In genomic region chr18:12279781-12280531, GRCh38 we compare ENCODE assay signal across 13 cellular contexts. TPM values are rescaled to one million over a fixed set of nuclear protein-coding genes. Genes with fewer than 3 reads are reported as not detected.
A peak's percentile ranks its signal among the peaks of the same experiment; 100 is the strongest.
DNase-seq lines count a peak whose midpoint lies in the region; ATAC-seq and TF ChIP-seq lines count a peak whose summit lies in the region.
"Had no signal": no experiment of that assay in that cellular context is flagged by ENCODE, and none has a peak within 500 bp of the region (broad histone marks: within the 10 kb centered on the region; RNA-seq: fewer than 3 reads in every experiment).

No MANE protein-coding gene starts in this region.

- intact Hi-C loops in mammary epithelial cell (cut with micrococcal nuclease) (loop anchor here (5.0 to 10.0 kb wide), 2 partner anchors 377 to 425 kb away; partner anchors contain the start of genes CHMP1B and SPIRE1), psoas muscle (cut with DNase I) (no loop called here), natural killer cell (cut with micrococcal nuclease) (no loop called here)

- no peak for TF ChIP-seq CTCF in AG04449 (IDR thresholded peaks at IDR 0.05; ENCODE audit: insufficient read depth, low read length, missing control alignments)
- TF ChIP-seq CTCF in mammary epithelial cell (conservative IDR thresholded peaks at IDR 0.05 in 1 of 2, IDR thresholded peaks at IDR 0.05 in 1 of 2; ENCODE audit: extremely low read depth in 1 of 2, insufficient read depth in 1 of 2, low read depth in 1 of 2, low read length in 2 of 2): no peak
- no peak for TF ChIP-seq CTCF in right atrium auricular region (IDR thresholded peaks at IDR 0.05)
- TF ChIP-seq CTCF in psoas muscle (IDR thresholded peaks at IDR 0.05): no peak
- no peak for TF ChIP-seq CTCF in natural killer cell (IDR thresholded peaks at IDR 0.05)

- peak overlapping the region; percentile 93 for H2AFZ ChIP-seq in mammary epithelial cell (ENCODE audit: low read depth, low read length)

- H3K36me3 ChIP-seq in mammary epithelial cell (ENCODE audit: insufficient read depth, low read length) (no peaks in the 10 kb centered on the region), right atrium auricular region (no peaks in the 10 kb centered on the region), psoas muscle (ENCODE audit: insufficient read depth in 1 of 2, low read depth in 1 of 2) (no peaks in the 10 kb centered on the region)

- POLR2A ChIA-PET in AG04449 (lab: Yijun Ruan, JAX): interaction anchor here (1.4 to 4.0 kb wide), 4 partner anchors 8 to 36 kb away, joined by 8 to 61 read pairs (median 35); partner anchors contain the start of gene TUBB6
- POLR2A ChIA-PET in T-cell (lab: Charles Lee): no interaction called here

- in situ Hi-C loops in mammary epithelial cell (cut with MboI; ENCODE audit: low sequenced_read_pairs in 2 of 2): no loop called here

- H3K9me3 Mint-ChIP-seq in T-cell: no peaks in the 10 kb centered on the region
- no peaks in the 10 kb centered on the region for H3K9me3 Mint-ChIP-seq in natural killer cell
- H3K9me3 Mint-ChIP-seq: activated CD4-positive, alpha-beta memory T cell treated with anti-CD3 and anti-CD28 coated beads for 36 hours had no signal

- DNase-seq in AG04449 (ENCODE audit: low read depth, low spot score) (no peak), mammary epithelial cell (no peak), right atrium auricular region (ENCODE audit: low spot score) (no peak), psoas muscle (no peak), T-cell (no peak), natural killer cell (no peak), midbrain (lab: John Stamatoyannopoulos, UW) (no peak), NCI-H2029 (lab: John Stamatoyannopoulos, UW) (no peak)
- DNase-seq: activated CD4-positive, alpha-beta memory T cell treated with anti-CD3 and anti-CD28 coated beads for 36 hours had no signal

- no peaks in the 10 kb centered on the region for H3K27me3 ChIP-seq in mammary epithelial cell (ENCODE audit: insufficient read depth, low read length)
- no peaks in the 10 kb centered on the region for H3K27me3 ChIP-seq in right atrium auricular region
- peaks cover 0 to 1% (median 0%) of the 10 kb centered on the region in 3 donors for H3K27me3 ChIP-seq in psoas muscle (ENCODE audit: insufficient read depth in 3 of 3, low read length in 2 of 3)
- H3K27me3 ChIP-seq: foreskin keratinocyte had no signal

- H3K4me3 Mint-ChIP-seq in T-cell (no peak overlapping the region), natural killer cell (no peak overlapping the region)
- H3K4me3 Mint-ChIP-seq: activated CD4-positive, alpha-beta memory T cell treated with anti-CD3 and anti-CD28 coated beads for 36 hours had no signal

- dilution Hi-C loops in mammary epithelial cell (cut with HindIII; ENCODE audit: low sequenced_read_pairs): no loop called here

- WGBS in mammary epithelial cell (ENCODE audit: low coverage, missing lambda C conversion rate): 91% methylated on average over 16 of the region's 16 CpGs
- 87 to 94% (median 89%) methylated on average over 16 of the region's 16 CpGs for WGBS in psoas muscle, 3 donors

- H3K4me1 ChIP-seq in mammary epithelial cell (ENCODE audit: insufficient read depth, low read length) (peaks cover 43% of the 10 kb centered on the region), right atrium auricular region (peaks cover 0 to 44% of the 10 kb centered on the region in 2 donors), psoas muscle (peaks cover 6% of the 10 kb centered on the region)

- peak overlapping the region; percentile 68 for H3K9ac ChIP-seq in mammary epithelial cell (ENCODE audit: insufficient read depth, low read length)

- no TSS peak for BruUV-seq in mammary epithelial cell (replicated peaks; lab: Mats Ljungman, UMichigan)

- H3K4me2 ChIP-seq in mammary epithelial cell (ENCODE audit: insufficient read depth, low read depth, low read length): peak overlapping the region; percentile 76

- H3K27me3 Mint-ChIP-seq in T-cell (peaks cover 7 to 27% of the 10 kb centered on the region in 2 donors), natural killer cell (ENCODE audit: low read depth in 2 of 2) (peaks cover 9 to 13% of the 10 kb centered on the region in 2 donors)

- CTCF ChIA-PET in AG04449 (lab: Yijun Ruan, JAX): interaction anchor here (0.8 to 5.7 kb wide), 9 partner anchors 8 to 41 kb away, joined by 3 to 42 read pairs (median 4); no protein-coding TSS in a partner anchor
- CTCF ChIA-PET in mammary epithelial cell (lab: Charles Lee; ENCODE audit: low non-redundant PET): interaction anchor here (0.6 kb wide), 1 partner anchor 8 kb away, joined by 3 read pairs; no protein-coding TSS in a partner anchor
- CTCF ChIA-PET in T-cell (lab: Charles Lee): no interaction called here

- peak overlapping the region; percentile 41 for H3K4me3 ChIP-seq in AG04449 (ENCODE audit: low read depth, low read length)
- H3K4me3 ChIP-seq in mammary epithelial cell (replicated peaks in 1 of 3; ENCODE audit: insufficient read depth in 1 of 3, low read depth in 2 of 3, low read length in 3 of 3): no peak overlapping the region
- H3K4me3 ChIP-seq in right atrium auricular region: peak overlapping the region; percentile 50 to 51
- peak overlapping the region; percentile 48 for H3K4me3 ChIP-seq in psoas muscle
- H3K4me3 ChIP-seq: mucosa of descending colon had no signal

- H3K79me2 ChIP-seq in mammary epithelial cell (ENCODE audit: insufficient read depth, low read length): no peaks in the 10 kb centered on the region

- H3K9me3 ChIP-seq in mammary epithelial cell (replicated peaks; ENCODE audit: insufficient read depth, low read length) (no peaks in the 10 kb centered on the region), right atrium auricular region (no peaks in the 10 kb centered on the region), psoas muscle (no peaks in the 10 kb centered on the region)
- H3K9me3 ChIP-seq: mucosa of descending colon had no signal

- H3K4me1 Mint-ChIP-seq in T-cell (no peaks in the 10 kb centered on the region), natural killer cell (no peaks in the 10 kb centered on the region)

- no peak for ATAC-seq in psoas muscle
- ATAC-seq in T-cell (replicated peaks in 1 of 4): no peak
- no peak for ATAC-seq in natural killer cell
- ATAC-seq: foreskin keratinocyte had no signal

- no peaks in the 10 kb centered on the region for H4K20me1 ChIP-seq in mammary epithelial cell (ENCODE audit: insufficient read depth, low read length)

- H3K36me3 Mint-ChIP-seq in T-cell (no peaks in the 10 kb centered on the region), natural killer cell (no peaks in the 10 kb centered on the region)
- H3K36me3 Mint-ChIP-seq: activated CD4-positive, alpha-beta memory T cell treated with anti-CD3 and anti-CD28 coated beads for 36 hours had no signal

- H3K27ac ChIP-seq in mammary epithelial cell (ENCODE audit: insufficient read depth, low read depth, low read length): peak overlapping the region; percentile 83
- peak overlapping the region; percentile 96 to 100 for H3K27ac ChIP-seq in right atrium auricular region
- H3K27ac ChIP-seq in psoas muscle: peak overlapping the region; percentile 81
- H3K27ac ChIP-seq: foreskin keratinocyte had no signal

- H3K27ac Mint-ChIP-seq in T-cell (no peak overlapping the region), natural killer cell (no peak overlapping the region)
- H3K27ac Mint-ChIP-seq: activated CD4-positive, alpha-beta memory T cell treated with anti-CD3 and anti-CD28 coated beads for 36 hours had no signal

RNA-seq across cellular contexts. Expression of gene CIDEA, which starts 25.8 kb away (rescaled TPM):
- total RNA-seq in mammary epithelial cell: 1 to 10 TPM in 1 of 2 donors, under 1 TPM in 1; 0.94 to 1.3 TPM
- polyA plus RNA-seq in mammary epithelial cell: 4.9 TPM
- polyA minus RNA-seq in mammary epithelial cell: 15.5 TPM
- 1 to 10 TPM in 1 of 2 donors, under 1 TPM in 1; 0.82 to 3.9 TPM for total RNA-seq in right atrium auricular region
- under 1 TPM in 1 of 4 donors, not detected in 3; 0.42 TPM for total RNA-seq in psoas muscle
- polyA plus RNA-seq in psoas muscle: 1 to 10 TPM in 2 of 3 donors, under 1 TPM in 1; 0.38 to 2.7 (median 1.0) TPM
- not detected for total RNA-seq in T-cell
- total RNA-seq in natural killer cell: not detected
- total RNA-seq: A172; activated CD4-positive, alpha-beta memory T cell treated with anti-CD3 and anti-CD28 coated beads for 36 hours; M059J had no signal

RNA-seq across cellular contexts. Expression of gene TUBB6, which starts 28.1 kb away (rescaled TPM):
- total RNA-seq in mammary epithelial cell (1,000 to 10,000 TPM in 1 of 2 donors, 100 to 1,000 TPM in 1; 522 to 1,295 TPM), right atrium auricular region (100 to 1,000 TPM; 158 to 337 TPM), psoas muscle (10 to 100 TPM; 12.5 to 25.3 (median 18.5) TPM), T-cell (1 to 10 TPM in 2 of 5 donors, under 1 TPM in 3; 0.40 to 4.9 (median 0.96) TPM), natural killer cell (1 to 10 TPM in 2 of 3 donors, under 1 TPM in 1; 0.97 to 3.2 (median 2.8) TPM)
- polyA plus RNA-seq in mammary epithelial cell (1,680 TPM), psoas muscle (10 to 100 TPM; 17.4 to 46.7 (median 23.6) TPM)
- 684 TPM for polyA minus RNA-seq in mammary epithelial cell

Comparison
In these comparisons a context has a peak if more than half of its experiments do, and no peak if none do; other contexts are left out.
1. H3K4me3 ChIP-seq: peak in AG04449 (single experiment), right atrium auricular region (2 of 2) and psoas muscle (single experiment); none in mammary epithelial cell (0 of 3).
2. RNA of gene TUBB6, which starts 28.1 kb away (total RNA-seq): 522 to 1,295 TPM in mammary epithelial cell and 158 to 337 TPM in right atrium auricular region; 12.5 to 25.3 TPM in psoas muscle, 0.97 to 3.2 TPM in natural killer cell and 0.40 to 4.9 TPM in T-cell; every median in the first group is over 4 times any median in the second.
3. CTCF ChIA-PET loops: an anchor here in AG04449 (0.8 to 5.7 kb wide) and mammary epithelial cell (0.6 kb wide); none called in T-cell.
4. Peak in every context shown above with its lines, with median percentiles within 50 percentile points of each other: H3K27ac ChIP-seq.